Comparison of ENCODE assay signal across 2 cellular contexts in genomic region chr1:246978785-246979184, GRCh38.
TF ChIP-seq lines count a peak whose summit lies in the region.

No MANE protein-coding gene starts in this region.

TF ChIP-seq in HepG2, 621 proteins besides CTCF, POLR2A, EP300 and RAD21:
- peak; percentile 31; the same call in 1 of the 2 replicates for TF ChIP-seq ARID5B (CRISPR knock-in tag; IDR thresholded peaks at IDR 0.05)
- TF ChIP-seq HNF4A (CRISPR knock-in tag; IDR thresholded peaks at IDR 0.05): peak; percentile 69
- TF ChIP-seq POGZ (CRISPR knock-in tag; IDR thresholded peaks at IDR 0.05): peak; percentile 42; the same call in 1 of the 2 replicates
- TF ChIP-seq ZBTB38 (CRISPR knock-in tag; IDR thresholded peaks at IDR 0.05): peak; percentile 53; the same call in 1 of the 2 replicates
- TF ChIP-seq SNAPC5 (CRISPR knock-in tag; IDR thresholded peaks at IDR 0.05; ENCODE audit: borderline replicate concordance): no peak
- TF ChIP-seq HOXA7 (CRISPR knock-in tag; IDR thresholded peaks at IDR 0.05): no peak
- peak; percentile 12; the same call in 1 of the 2 replicates for TF ChIP-seq SAP130 (CRISPR knock-in tag; IDR thresholded peaks at IDR 0.05; ENCODE audit: low read depth)
- TF ChIP-seq PAXIP1 (CRISPR knock-in tag; conservative IDR thresholded peaks at IDR 0.05): peak; percentile 23; the same call in 1 of the 2 replicates
- TF ChIP-seq HOMEZ (CRISPR knock-in tag; IDR thresholded peaks at IDR 0.05; ENCODE audit: low read depth): peak; percentile 98
- TF ChIP-seq ZMYM4 (CRISPR knock-in tag; IDR thresholded peaks at IDR 0.05): peak; percentile 39; the same call in 1 of the 2 replicates
- TF ChIP-seq ZNF256 (CRISPR knock-in tag; conservative IDR thresholded peaks at IDR 0.05): no peak
TF ChIP-seq in HepG2: peak in this region for 8.

TF ChIP-seq in H1, 55 proteins besides CTCF, POLR2A, EP300 and RAD21:
- no peak for TF ChIP-seq EGR1 (IDR thresholded peaks at IDR 0.05; ENCODE audit: borderline replicate concordance, low read depth, low read length)
- no peak for TF ChIP-seq RBBP5 (IDR thresholded peaks at IDR 0.05; ENCODE audit: borderline replicate concordance, low read depth, low read length)
- no peak for TF ChIP-seq MAX (IDR thresholded peaks at IDR 0.05)
- TF ChIP-seq ZNF274 (IDR thresholded peaks at IDR 0.05; ENCODE audit: borderline replicate concordance, extremely low read depth, low read length): no peak
- TF ChIP-seq CHD1 (IDR thresholded peaks at IDR 0.05; ENCODE audit: low read depth, low read length): no peak
